In the genomic region with DNA sequence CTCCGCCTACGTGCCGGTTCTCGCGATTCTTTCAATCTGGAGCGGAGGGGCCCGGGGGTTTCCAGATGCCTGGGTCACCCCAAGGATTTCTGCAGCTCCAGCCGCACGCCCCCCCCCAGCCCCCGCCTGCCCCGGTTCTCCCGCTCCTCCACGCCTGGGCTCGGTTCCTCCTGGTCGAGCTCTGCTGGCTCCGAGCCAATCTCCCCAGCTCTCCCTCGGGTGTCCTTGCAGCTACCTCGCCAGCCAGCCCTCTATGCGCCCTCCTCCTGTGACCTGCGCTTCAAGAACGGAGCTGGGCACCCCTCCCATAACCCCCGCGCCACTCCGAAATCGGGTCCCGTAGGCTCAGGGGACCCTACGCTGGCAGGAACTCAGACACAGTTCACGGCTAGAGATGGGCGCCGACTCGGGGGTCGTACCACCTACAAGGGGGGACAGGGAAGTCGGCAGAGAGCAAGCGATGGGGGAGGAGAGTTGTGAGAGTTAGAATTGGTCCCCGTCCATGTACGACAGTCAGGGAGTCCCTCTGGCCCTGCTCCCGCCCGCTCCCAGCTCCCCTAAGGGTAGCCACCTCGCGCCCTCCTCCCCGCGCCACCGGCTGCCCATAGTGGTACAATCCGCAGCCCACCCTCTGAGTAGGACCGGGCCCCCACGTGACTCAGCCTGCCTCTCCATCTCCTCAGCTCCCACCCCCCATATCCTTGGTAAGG, we compare ENCODE assay signal across 8 cellular contexts. TPM values are rescaled to one million over a fixed set of nuclear protein-coding genes. Genes with fewer than 3 reads are reported as not detected.
A peak's percentile ranks its signal among the peaks of the same experiment; 100 is the strongest.
DNase-seq lines count a peak whose midpoint lies in the region; ATAC-seq and TF ChIP-seq lines count a peak whose summit lies in the region.

No MANE protein-coding gene starts in this region.

- POLR2A ChIA-PET in activated naive CD8-positive, alpha-beta T cell treated with anti-CD3 and anti-CD28 coated beads, Interleukin-2, amount 10 ng/mL, durations not matched to agents 7 days and 5 days (lab: Charles Lee): interaction anchor here (0.7 to 7.9 kb wide), 14 partner anchors 12 to 247 kb away, joined by 3 to 60 read pairs (median 4); a partner anchor contains a TSS

- H3K9me3 Mint-ChIP-seq in activated naive CD8-positive, alpha-beta T cell treated with anti-CD3 and anti-CD28 coated beads, Interleukin-2, amount 10 ng/mL, durations not matched to agents 7 days and 5 days: no peaks in the 10 kb centered on the region

- H3K27me3 ChIP-seq in skeletal muscle satellite cell (ENCODE audit: control insufficient read depth, insufficient read depth, low read length): peaks cover 9% of the 10 kb centered on the region

- H3K9ac ChIP-seq in skeletal muscle satellite cell (ENCODE audit: low read depth, low read length): peak overlapping the region; percentile 43

- peaks cover 58% of the 10 kb centered on the region for H3K4me1 ChIP-seq in skeletal muscle satellite cell (ENCODE audit: control insufficient read depth, insufficient read depth, low read length)

- no peaks in the 10 kb centered on the region for H3K36me3 ChIP-seq in skeletal muscle satellite cell (ENCODE audit: insufficient read depth, low read length)

- peak overlapping the region; percentile 81 for H3K4me2 ChIP-seq in skeletal muscle satellite cell (ENCODE audit: low read length)

- H3K4me1 Mint-ChIP-seq in activated naive CD8-positive, alpha-beta T cell treated with anti-CD3 and anti-CD28 coated beads, Interleukin-2, amount 10 ng/mL, durations not matched to agents 7 days and 5 days: peaks cover 27% of the 10 kb centered on the region

- H3K4me3 Mint-ChIP-seq in activated naive CD8-positive, alpha-beta T cell treated with anti-CD3 and anti-CD28 coated beads, Interleukin-2, amount 10 ng/mL, durations not matched to agents 7 days and 5 days: peak overlapping the region; percentile 96

- ATAC-seq in activated naive CD8-positive, alpha-beta T cell treated with anti-CD3 and anti-CD28 coated beads, Interleukin-2, amount 10 ng/mL, durations not matched to agents 7 days and 5 days (ENCODE audit: low read depth): no peak
- no peak for ATAC-seq in HG03565 (IDR thresholded peaks at IDR 0.05; ENCODE audit: unreplicated experiment)

- peaks cover 9% of the 10 kb centered on the region for H3K27me3 Mint-ChIP-seq in activated naive CD8-positive, alpha-beta T cell treated with anti-CD3 and anti-CD28 coated beads, Interleukin-2, amount 10 ng/mL, durations not matched to agents 7 days and 5 days

- peak; percentile 58 for DNase-seq in GM12865 (ENCODE audit: low read depth)
- DNase-seq in NCI-H446 treated with DMSO at 0.1 percent for 48 hours (lab: John Stamatoyannopoulos, UW): peak; percentile 39
- peak; percentile 69 for DNase-seq in activated naive CD8-positive, alpha-beta T cell treated with anti-CD3 and anti-CD28 coated beads, Interleukin-2, amount 10 ng/mL, durations not matched to agents 7 days and 5 days
- peak; percentile 58 for DNase-seq in hepatic stellate cell (ENCODE audit: low spot score)
- no peak for DNase-seq in HuH-7.5 (ENCODE audit: low spot score)
- DNase-seq in cerebellar nuclear complex (lab: John Stamatoyannopoulos, UW): no peak

- H3K27ac Mint-ChIP-seq in activated naive CD8-positive, alpha-beta T cell treated with anti-CD3 and anti-CD28 coated beads, Interleukin-2, amount 10 ng/mL, durations not matched to agents 7 days and 5 days: peak overlapping the region; percentile 86

- H3K36me3 Mint-ChIP-seq in activated naive CD8-positive, alpha-beta T cell treated with anti-CD3 and anti-CD28 coated beads, Interleukin-2, amount 10 ng/mL, durations not matched to agents 7 days and 5 days: peaks cover 18% of the 10 kb centered on the region

- no peaks in the 10 kb centered on the region for H3K9me3 ChIP-seq in skeletal muscle satellite cell (replicated peaks; ENCODE audit: low read length)

- H3K4me3 ChIP-seq in GM12865 (ENCODE audit: low read depth, low read length) (peak overlapping the region; percentile 92), skeletal muscle satellite cell (ENCODE audit: low read length) (peak overlapping the region; percentile 66)

- TF ChIP-seq CTCF in GM12865 (IDR thresholded peaks at IDR 0.05; ENCODE audit: insufficient read depth, low read depth, low read length, missing control alignments): no peak

RNA-seq across cellular contexts. Expression of a gene that starts 1.0 kb away (rescaled TPM):
- total RNA-seq in activated naive CD8-positive, alpha-beta T cell treated with anti-CD3 and anti-CD28 coated beads, Interleukin-2, amount 10 ng/mL, durations not matched to agents 7 days and 5 days: 10 to 100 TPM; 25.4 to 28.5 TPM
- total RNA-seq in skeletal muscle satellite cell (2012; rRNA removed): 0.25 and 2.4 TPM in 2 replicates

RNA-seq across cellular contexts. Expression of a gene that starts 4.6 kb away (rescaled TPM):
- total RNA-seq in activated naive CD8-positive, alpha-beta T cell treated with anti-CD3 and anti-CD28 coated beads, Interleukin-2, amount 10 ng/mL, durations not matched to agents 7 days and 5 days: 10 to 100 TPM; 15.2 to 15.7 TPM
- total RNA-seq in skeletal muscle satellite cell (2012; rRNA removed): 2.3 and 7.2 TPM in 2 replicates

RNA-seq across cellular contexts. Expression of a gene that starts 5.0 kb away (rescaled TPM):
- 10 to 100 TPM; 15.7 to 17.7 TPM for total RNA-seq in activated naive CD8-positive, alpha-beta T cell treated with anti-CD3 and anti-CD28 coated beads, Interleukin-2, amount 10 ng/mL, durations not matched to agents 7 days and 5 days
- 1.0 and 1.7 TPM in 2 replicates for total RNA-seq in skeletal muscle satellite cell (2012; rRNA removed)

RNA-seq across cellular contexts. Expression of a gene that starts 11.6 kb away (rescaled TPM):
- not detected for total RNA-seq in activated naive CD8-positive, alpha-beta T cell treated with anti-CD3 and anti-CD28 coated beads, Interleukin-2, amount 10 ng/mL, durations not matched to agents 7 days and 5 days
- total RNA-seq in skeletal muscle satellite cell (2012; rRNA removed): not detected in 2 replicates

RNA-seq across cellular contexts. Expression of a gene that starts 14.9 kb away (rescaled TPM):
- not detected for total RNA-seq in activated naive CD8-positive, alpha-beta T cell treated with anti-CD3 and anti-CD28 coated beads, Interleukin-2, amount 10 ng/mL, durations not matched to agents 7 days and 5 days
- not detected in 2 replicates for total RNA-seq in skeletal muscle satellite cell (2012; rRNA removed)

Comparison
In these comparisons a context has a peak if more than half of its experiments do, and no peak if none do; other contexts are left out.
1. DNase-seq: peak in GM12865 (single experiment), NCI-H446 treated with DMSO at 0.1 percent for 48 hours (single experiment), activated naive CD8-positive, alpha-beta T cell treated with anti-CD3 and anti-CD28 coated beads, Interleukin-2, amount 10 ng/mL, durations not matched to agents 7 days and 5 days (single experiment) and hepatic stellate cell (single experiment); none in HuH-7.5 (single experiment) and cerebellar nuclear complex (0 of 2).